In the genomic region with DNA sequence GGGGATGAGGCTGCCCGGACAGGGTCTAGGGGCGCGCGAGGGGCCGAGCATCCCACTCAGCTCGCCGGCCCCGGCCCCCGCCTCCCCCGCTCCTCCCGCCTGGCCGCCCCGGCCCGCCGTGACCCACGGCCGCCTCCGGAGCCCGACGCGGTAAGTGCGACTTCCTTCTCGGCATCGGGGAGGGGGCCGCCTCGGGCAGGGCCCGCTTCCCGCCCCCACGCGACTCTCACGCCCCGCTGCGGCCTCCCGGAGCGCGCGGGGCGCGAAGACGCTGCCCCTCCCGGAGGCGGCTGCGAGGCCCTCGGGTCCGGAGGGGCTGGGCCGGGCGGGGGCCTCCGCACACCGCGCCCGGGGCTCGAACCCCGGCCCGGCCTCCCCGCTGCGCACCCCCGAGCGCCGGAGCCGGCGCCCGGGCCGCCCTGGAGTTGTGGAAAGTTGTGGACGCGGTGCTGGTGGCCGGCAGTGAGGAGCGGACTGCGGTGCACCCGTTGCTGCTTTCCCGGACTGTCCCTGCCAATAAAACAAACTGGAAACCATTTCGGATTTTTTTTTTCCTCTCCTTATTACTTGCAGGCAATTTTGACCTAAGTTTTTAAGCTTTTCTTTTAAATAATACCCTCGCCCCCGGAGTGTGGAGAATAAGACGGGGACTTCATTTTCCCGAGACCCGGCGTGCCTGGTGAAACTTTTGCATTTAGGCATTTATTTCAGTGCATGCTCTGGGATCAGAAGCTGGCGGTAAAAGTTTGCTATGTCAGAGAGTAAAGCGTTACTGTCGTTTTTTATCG, we compare ENCODE assay signal across 8 cellular contexts. TPM values are rescaled to one million over a fixed set of nuclear protein-coding genes. Genes with fewer than 3 reads are reported as not detected.
A peak's percentile ranks its signal among the peaks of the same experiment; 100 is the strongest.
DNase-seq lines count a peak whose midpoint lies in the region; ATAC-seq and TF ChIP-seq lines count a peak whose summit lies in the region.

No MANE protein-coding gene starts in this region.

- ATAC-seq in HG03064 (IDR thresholded peaks at IDR 0.05; ENCODE audit: low read depth, unreplicated experiment) (peak; percentile 27), T-helper 17 cell (peak; percentile 13), GM21381 (IDR thresholded peaks at IDR 0.05; ENCODE audit: unreplicated experiment) (no peak)

- 0 to 1% methylated on average over 81 of the region's 81 CpGs for WGBS in ectodermal cell, 2 experiments
- 0 to 2% methylated on average over 17 to 31 of the region's 81 CpGs for WGBS in testis, 2 donors

- H3K4me3 Mint-ChIP-seq in T-helper 17 cell = peak overlapping the region; percentile 94

- peak overlapping the region; percentile 95 for H3K27ac Mint-ChIP-seq in T-helper 17 cell

- H3K27ac ChIP-seq in ectodermal cell (ENCODE audit: insufficient read depth, low read depth, low read length, poor library complexity, severe bottlenecking) (peak overlapping the region; percentile 30), testis (peak overlapping the region; percentile 39 to 93)

- peak; percentile 15 to 25 for DNase-seq in stimulated activated CD4-positive, alpha-beta T cell treated with anti-CD3 and anti-CD28 coated beads, Interleukin-15, amount 100 ng/mL, for 1 hour (ENCODE audit: low read depth in 1 of 2, low spot score in 1 of 2)
- no peak for DNase-seq in stimulated activated CD4-positive, alpha-beta T cell treated with anti-CD3 and anti-CD28 coated beads, Interleukin-1b, Interleukin-23, amount 100 ng/mL, for 48 hours
- DNase-seq in T-helper 17 cell = peak in 1 of 3 donors; percentile 27
- DNase-seq in lung microvascular endothelial cell (ENCODE audit: low read depth in 2 of 2) = peak; percentile 38 to 56
- DNase-seq in testis = peak; percentile 42

- H3K27me3 Mint-ChIP-seq in T-helper 17 cell = no peaks in the 10 kb centered on the region

- intact Hi-C loops in testis (cut with DNase I; ENCODE audit: low total_unique reads) = no loop called here

- no peak for TF ChIP-seq CTCF in testis (IDR thresholded peaks at IDR 0.05)

- H3K36me3 Mint-ChIP-seq in T-helper 17 cell (ENCODE audit: low read depth) = no peaks in the 10 kb centered on the region

- H3K36me3 ChIP-seq in ectodermal cell (ENCODE audit: control insufficient read depth, insufficient read depth, low read length) (no peaks in the 10 kb centered on the region), testis (ENCODE audit: low read depth, missing control alignments) (no peaks in the 10 kb centered on the region)

- H3K4me3 ChIP-seq in ectodermal cell (ENCODE audit: insufficient read depth, low read depth, low read length) (peak overlapping the region; percentile 66), testis (peak overlapping the region; percentile 64 to 91)

- TF ChIP-seq POLR2A in testis (IDR thresholded peaks at IDR 0.05) = no peak

- H3K4me1 Mint-ChIP-seq in T-helper 17 cell = peaks cover 43% of the 10 kb centered on the region

- no peaks in the 10 kb centered on the region for H3K27me3 ChIP-seq in ectodermal cell (ENCODE audit: control insufficient read depth, insufficient read depth, low read length, poor library complexity, severe bottlenecking)
- no peaks in the 10 kb centered on the region for H3K27me3 ChIP-seq in testis

- peaks cover 9% of the 10 kb centered on the region for H3K4me1 ChIP-seq in ectodermal cell (ENCODE audit: control insufficient read depth, insufficient read depth, low read length)
- H3K4me1 ChIP-seq in testis = peaks cover 7% of the 10 kb centered on the region

- H3K9me3 ChIP-seq in T-helper 17 cell (ENCODE audit: control insufficient read depth, low read length, poor library complexity, severe bottlenecking) (no peaks in the 10 kb centered on the region), ectodermal cell (ENCODE audit: control insufficient read depth, low read length) (no peaks in the 10 kb centered on the region), testis (no peaks in the 10 kb centered on the region)

RNA-seq across cellular contexts. Expression of a gene that starts 12.9 kb away (rescaled TPM):
- total RNA-seq in T-helper 17 cell (10 to 100 TPM; 25.6 to 30.2 TPM), lung microvascular endothelial cell (under 0.01 and 0.87 TPM in 2 replicates), testis (not detected)
- polyA plus RNA-seq in ectodermal cell (2013, experiment 1 of 4) = not detected
- polyA plus RNA-seq in ectodermal cell (2013, experiment 2 of 4) = not detected
- not detected for polyA plus RNA-seq in ectodermal cell (2013, experiment 3 of 4)
- not detected for polyA plus RNA-seq in ectodermal cell (2013, experiment 4 of 4)
- polyA plus RNA-seq in testis (ENCODE audit: insufficient read depth, low read depth, low replicate concordance) = 0.86 TPM

RNA-seq across cellular contexts. Expression of a gene that starts 16.9 kb away (rescaled TPM):
- total RNA-seq in T-helper 17 cell (10 to 100 TPM; 34.3 to 44.4 TPM), lung microvascular endothelial cell (81.3 and 98.8 TPM in 2 replicates), testis (10 to 100 TPM; 11.0 to 14.4 TPM)
- polyA plus RNA-seq in ectodermal cell (2013, experiment 1 of 4) = 46.8 TPM
- 45.5 TPM for polyA plus RNA-seq in ectodermal cell (2013, experiment 2 of 4)
- polyA plus RNA-seq in ectodermal cell (2013, experiment 3 of 4) = 37.8 TPM
- polyA plus RNA-seq in ectodermal cell (2013, experiment 4 of 4) = 44.5 TPM
- polyA plus RNA-seq in testis (ENCODE audit: insufficient read depth, low read depth, low replicate concordance) = 20.9 TPM

Comparison
In these comparisons a context has a peak if more than half of its experiments do, and no peak if none do; other contexts are left out.
1. RNA of a gene that starts 12.9 kb away (total RNA-seq): 25.6 to 30.2 TPM in T-helper 17 cell; not detected in testis and under 0.01 to 0.87 TPM in lung microvascular endothelial cell; every median in the first group is over 10 times any median in the second.